ENCODE assay signal across 23 cellular contexts in the genomic region with DNA sequence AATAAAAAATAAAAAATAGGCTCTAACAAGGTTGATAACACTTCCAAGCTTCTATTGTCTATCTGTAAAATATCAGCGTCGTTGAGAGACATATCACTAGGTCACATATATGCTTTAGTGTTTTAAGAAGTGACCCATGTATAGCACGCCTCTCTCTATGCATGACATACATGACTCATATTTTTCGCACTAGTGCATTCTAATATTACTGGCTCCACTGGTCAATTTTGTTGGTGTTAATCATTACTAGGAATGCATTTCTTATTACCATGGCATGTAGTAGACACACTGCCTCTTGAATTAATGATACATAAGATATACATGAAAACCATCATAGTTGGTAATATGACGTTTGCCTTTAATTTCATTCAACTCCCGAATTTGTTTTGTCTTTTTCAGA.
DNase-seq lines count a peak whose midpoint lies in the region; ATAC-seq, FAIRE-seq and TF ChIP-seq lines count a peak whose summit lies in the region.
"Had no signal": no experiment of that assay in that cellular context is flagged by ENCODE, and none has a peak within 500 bp of the region (broad histone marks: within the 10 kb centered on the region; RNA-seq: fewer than 3 reads in every experiment).

No MANE protein-coding gene starts in this region.

- H3K36me3 ChIP-seq in GM12878 (ENCODE audit: control insufficient read depth in 2 of 2, insufficient read depth in 2 of 2, low read length in 1 of 2): no peaks in the 10 kb centered on the region

- no peak for DNase-seq in GM12878 (ENCODE audit: low read depth, low spot score)
- DNase-seq in kidney tubule cell (ENCODE audit: low spot score): peak; percentile 63
- DNase-seq in AG20443 (ENCODE audit: low spot score): no peak
- no peak for DNase-seq in activated CD4-positive, alpha-beta T cell treated with anti-CD3 and anti-CD28 coated beads, Interleukin-2, amount 50 U/mL, for 4 hours
- DNase-seq: 8988T; ACHN; C1 segment of cervical spinal cord; Calu3; CD4-positive, alpha-beta memory T cell; COR-L47; DMS53; DMS79 treated with DMSO at 0.1 percent for 48 hours; GF-D8; H9 had no signal

- TF ChIP-seq POLR2A in GM12878 (IDR thresholded peaks at IDR 0.05; ENCODE audit: low read depth, low read length): no peak

- CTCF ChIA-PET in GM12878 (lab: Yijun Ruan, JAX): no interaction called here

- no peak overlapping the region for H3K27ac ChIP-seq in GM12878 (ENCODE audit: control insufficient read depth, insufficient read depth)
- H3K27ac ChIP-seq: A549 had no signal

- no peaks in the 10 kb centered on the region for H3K9me3 ChIP-seq in GM12878 (replicated peaks; ENCODE audit: control insufficient read depth, insufficient read depth, low read length)
- H3K9me3 ChIP-seq: A549 had no signal

- SMC1A ChIA-PET in GM12878 (lab: Charles Lee; ENCODE audit: uncharacterized antibody, unreplicated experiment): no interaction called here

- H3K4me2 ChIP-seq in GM12878 (ENCODE audit: control insufficient read depth, insufficient read depth): no peak overlapping the region
- H3K4me2 ChIP-seq: A549, GM23338 had no signal

- WGBS in GM12878 (ENCODE audit: insufficient coverage, insufficient replicate concordance, low lambda C conversion rate, missing lambda C conversion rate): 40% methylated on average over 6 of the region's 6 CpGs

- intact Hi-C loops in GM12878 (cut with micrococcal nuclease; ENCODE audit: unreplicated experiment): no loop called here

- H3K9ac ChIP-seq in GM12878 (ENCODE audit: control insufficient read depth, insufficient read depth, low read length): no peak overlapping the region

- ATAC-seq in GM18870 (IDR thresholded peaks at IDR 0.05; ENCODE audit: unreplicated experiment) (peak; percentile 48), HG02938 (IDR thresholded peaks at IDR 0.05; ENCODE audit: unreplicated experiment) (peak; percentile 76), GM12878 (0 out of 3 replicates have a peak, but pooled peaks have one; percentile 20), GM21576 (IDR thresholded peaks at IDR 0.05; ENCODE audit: unreplicated experiment) (no peak), HG02588 (IDR thresholded peaks at IDR 0.05; ENCODE audit: unreplicated experiment) (no peak)
- ATAC-seq: A549, GM23338, HCT116 had no signal

- no peaks in the 10 kb centered on the region; a peak in 1 of 4 replicates for H3K27me3 ChIP-seq in GM12878 (replicated peaks in 1 of 2; ENCODE audit: control insufficient read depth in 2 of 2, insufficient read depth in 2 of 2, low read length in 1 of 2)

- no peaks in the 10 kb centered on the region for H3K79me2 ChIP-seq in GM12878 (ENCODE audit: control insufficient read depth, insufficient read depth, low read length)

- no peak overlapping the region for H3K4me3 ChIP-seq in GM12878
- H3K4me3 ChIP-seq: A549, GM23338 had no signal

- in situ Hi-C loops in GM12878 (cut with MboI): no loop called here

- TF ChIP-seq RAD21 in GM12878 (IDR thresholded peaks at IDR 0.05; ENCODE audit: insufficient read depth, low read depth, low read length): no peak

- FAIRE-seq in GM12878 (lab: Jason Lieb, UNC): no peak
- FAIRE-seq: A549, GM12892, GM19239 had no signal

- TF ChIP-seq CTCF in GM12878 (IDR thresholded peaks at IDR 0.05 in 2 of 3, conservative IDR thresholded peaks at IDR 0.05 in 1 of 3; ENCODE audit: control insufficient read depth in 2 of 3, extremely low read depth in 1 of 3, insufficient read depth in 1 of 3, low read depth in 3 of 3, low read length in 3 of 3): no peak

- no peak for TF ChIP-seq EP300 in GM12878 (IDR thresholded peaks at IDR 0.05; ENCODE audit: borderline replicate concordance in 1 of 2, control insufficient read depth in 1 of 2, low read depth in 2 of 2, low read length in 2 of 2)

- H4K20me1 ChIP-seq in GM12878 (ENCODE audit: control insufficient read depth, insufficient read depth): no peaks in the 10 kb centered on the region

- POLR2A ChIA-PET in GM12878 (lab: Charles Lee): no interaction called here

- no peaks in the 10 kb centered on the region for H3K4me1 ChIP-seq in GM12878 (ENCODE audit: control insufficient read depth, insufficient read depth, low read length)
- H3K4me1 ChIP-seq: A549 had no signal

- BruUV-seq in GM12878 (replicated peaks; lab: Mats Ljungman, UMichigan): no TSS peak

- H2AFZ ChIP-seq in GM12878 (ENCODE audit: control insufficient read depth, low read depth, low read length): no peak overlapping the region
- H2AFZ ChIP-seq: GM23338 had no signal

- RAD21 ChIA-PET in GM12878 (lab: Charles Lee; ENCODE audit: unreplicated experiment): no interaction called here

TF ChIP-seq in GM12878, 131 proteins besides CTCF, POLR2A, EP300 and RAD21:
- TF ChIP-seq WRNIP1 (IDR thresholded peaks at IDR 0.05; ENCODE audit: borderline replicate concordance, low read depth, low read length): no peak
TF ChIP-seq in GM12878: peak in this region for 0.

Comparison
In these comparisons a context has a peak if more than half of its experiments do, and no peak if none do; other contexts are left out.
1. ATAC-seq: peak in GM18870 (single experiment), HG02938 (single experiment) and GM12878 (single experiment); none in GM21576 (single experiment) and HG02588 (single experiment).